ENCODE assay signal across 12 cellular contexts in the genomic region with DNA sequence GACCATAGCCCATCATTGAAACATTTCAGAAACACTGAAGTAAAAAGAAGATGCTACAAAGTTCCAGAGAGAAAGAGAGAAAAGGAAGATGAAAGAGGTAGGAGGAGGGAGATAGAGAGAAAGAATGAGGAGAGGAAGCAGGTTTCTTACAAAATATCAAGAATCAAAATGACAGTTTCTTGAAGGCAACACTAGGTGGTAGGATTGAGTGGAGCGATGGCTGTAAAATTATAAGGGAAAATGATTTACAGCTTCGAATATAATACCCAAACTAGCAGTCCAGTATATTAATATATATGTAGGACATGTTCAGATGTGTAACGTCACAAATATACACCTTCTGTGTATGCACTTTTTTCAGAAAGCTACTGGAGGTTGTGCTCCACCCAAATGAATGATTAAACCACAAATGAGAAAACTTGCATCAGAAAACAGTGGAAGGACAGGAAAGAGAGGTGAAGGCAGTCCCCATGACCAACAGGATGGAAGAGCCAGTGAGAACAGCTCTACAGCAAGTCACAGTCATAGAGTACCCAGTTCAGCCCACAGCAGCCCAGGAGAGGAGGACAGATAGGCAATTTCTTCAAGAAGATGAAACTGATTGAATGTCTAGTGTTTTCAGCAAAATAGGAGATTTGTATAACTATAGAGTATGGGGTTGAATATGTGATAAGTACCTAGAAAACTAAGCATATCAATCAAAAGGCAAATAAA.
DNase-seq lines count a peak whose midpoint lies in the region; ATAC-seq, FAIRE-seq and TF ChIP-seq lines count a peak whose summit lies in the region.
"Had no signal": no experiment of that assay in that cellular context is flagged by ENCODE, and none has a peak within 500 bp of the region (broad histone marks: within the 10 kb centered on the region; RNA-seq: fewer than 3 reads in every experiment).

No MANE protein-coding gene starts in this region.

- ATAC-seq in CD4-positive, alpha-beta T cell (ENCODE audit: poor library complexity) = no peak
- ATAC-seq in heart right ventricle = no peak
- ATAC-seq: HepG2 had no signal

- H3K4me1 ChIP-seq in OCI-LY7 (ENCODE audit: insufficient read depth, low read length, poor library complexity, severe bottlenecking) = peaks cover 6% of the 10 kb centered on the region
- peaks cover 7% of the 10 kb centered on the region for H3K4me1 ChIP-seq in endothelial cell of umbilical vein (ENCODE audit: control insufficient read depth, extremely low read depth, insufficient read depth, low read length)
- no peaks in the 10 kb centered on the region for H3K4me1 ChIP-seq in tibial nerve
- H3K4me1 ChIP-seq in heart right ventricle = peaks cover 0 to 11% (median 0%) of the 10 kb centered on the region in 9 donors
- H3K4me1 ChIP-seq in esophagus squamous epithelium = no peaks in the 10 kb centered on the region

- no peak overlapping the region for H3K9ac ChIP-seq in endothelial cell of umbilical vein (replicated peaks; ENCODE audit: extremely low read depth, insufficient read depth, low read length)

- DNase-seq in CD4-positive, alpha-beta T cell = no peak
- DNase-seq in OCI-LY7 (ENCODE audit: low spot score) (no peak), endothelial cell of umbilical vein (ENCODE audit: low read depth, low spot score) (peak; percentile 12), tibial nerve (ENCODE audit: low spot score in 2 of 2) (no peak), heart right ventricle (no peak), RKO (ENCODE audit: low spot score) (no peak), esophagus squamous epithelium (lab: John Stamatoyannopoulos, UW) (no peak)
- DNase-seq: cortex of kidney, glutamatergic neuron, NCI-H2227 treated with DMSO at 0.1 percent for 48 hours had no signal

- no peaks in the 10 kb centered on the region for H3K27me3 Mint-ChIP-seq in CD4-positive, alpha-beta T cell

- intact Hi-C loops in CD4-positive, alpha-beta T cell (cut with DNase I, micrococcal nuclease) = no loop called here
- intact Hi-C loops in OCI-LY7 (cut with micrococcal nuclease; ENCODE audit: unreplicated experiment) = no loop called here
- intact Hi-C loops in endothelial cell of umbilical vein (cut with micrococcal nuclease) = loop anchor here (1.0 kb wide), 1 partner anchor 235 kb away; no protein-coding TSS in a partner anchor
- intact Hi-C loops in heart right ventricle (cut with DNase I) = no loop called here
- intact Hi-C loops in esophagus squamous epithelium (cut with DNase I) = no loop called here

- CTCF ChIA-PET in CD4-positive, alpha-beta T cell (lab: Charles Lee) = no interaction called here
- CTCF ChIA-PET in OCI-LY7 (lab: Charles Lee; ENCODE audit: unreplicated experiment) = no interaction called here
- CTCF ChIA-PET in endothelial cell of umbilical vein (lab: Charles Lee) = interaction anchor here (1.3 kb wide), 1 partner anchor 235 kb away, joined by 6 read pairs; no protein-coding TSS in a partner anchor

- peak; percentile 24 for TF ChIP-seq CTCF in 22Rv1 (IDR thresholded peaks at IDR 0.05)
- TF ChIP-seq CTCF in CD4-positive, alpha-beta T cell (IDR thresholded peaks at IDR 0.05) = no peak
- peak; percentile 40 for TF ChIP-seq CTCF in OCI-LY7 (conservative IDR thresholded peaks at IDR 0.05; ENCODE audit: low read length)
- peak in 1 of 2 donors; percentile 6 for TF ChIP-seq CTCF in endothelial cell of umbilical vein (IDR thresholded peaks at IDR 0.05; ENCODE audit: extremely low read depth in 1 of 2, insufficient read depth in 1 of 2, low read depth in 1 of 2, low read length in 2 of 2)
- TF ChIP-seq CTCF in tibial nerve (IDR thresholded peaks at IDR 0.05) = no peak
- peak in 2 of 9 donors; percentile 6 to 11 for TF ChIP-seq CTCF in heart right ventricle (IDR thresholded peaks at IDR 0.05)
- TF ChIP-seq CTCF in esophagus squamous epithelium (IDR thresholded peaks at IDR 0.05) = no peak

- H3K27ac ChIP-seq in 22Rv1 = no peak overlapping the region
- H3K27ac ChIP-seq in CD4-positive, alpha-beta T cell (ENCODE audit: low read depth, low read length) = no peak overlapping the region
- no peak overlapping the region for H3K27ac ChIP-seq in OCI-LY7 (ENCODE audit: low read depth, low read length, poor library complexity, severe bottlenecking)
- H3K27ac ChIP-seq in endothelial cell of umbilical vein (ENCODE audit: insufficient read depth, low read depth, low read length) = no peak overlapping the region
- H3K27ac ChIP-seq in tibial nerve = no peak overlapping the region
- H3K27ac ChIP-seq in heart right ventricle = no peak overlapping the region
- no peak overlapping the region for H3K27ac ChIP-seq in esophagus squamous epithelium

- FAIRE-seq in endothelial cell of umbilical vein (lab: Jason Lieb, UNC) = peak; percentile 48
- FAIRE-seq: HepG2 had no signal

- H3K9me2 ChIP-seq in OCI-LY7 (ENCODE audit: insufficient read depth, low read length) = no peaks in the 10 kb centered on the region

- H3K36me3 Mint-ChIP-seq in CD4-positive, alpha-beta T cell (ENCODE audit: low read depth) = no peaks in the 10 kb centered on the region

- H2AFZ ChIP-seq in OCI-LY7 (ENCODE audit: low read length) (no peak overlapping the region), endothelial cell of umbilical vein (ENCODE audit: low read depth, low read length) (no peak overlapping the region)

- BruUV-seq in OCI-LY7 (replicated peaks; lab: Mats Ljungman, UMichigan) (no TSS peak), endothelial cell of umbilical vein (replicated peaks; lab: Mats Ljungman, UMichigan) (no TSS peak)

- no peaks in the 10 kb centered on the region for H3K27me3 ChIP-seq in CD4-positive, alpha-beta T cell (ENCODE audit: control insufficient read depth, insufficient read depth, low read length)
- no peaks in the 10 kb centered on the region for H3K27me3 ChIP-seq in endothelial cell of umbilical vein (ENCODE audit: control insufficient read depth in 2 of 2, insufficient read depth in 2 of 2, low read length in 2 of 2)
- no peaks in the 10 kb centered on the region for H3K27me3 ChIP-seq in tibial nerve
- no peaks in the 10 kb centered on the region for H3K27me3 ChIP-seq in heart right ventricle
- H3K27me3 ChIP-seq in esophagus squamous epithelium = no peaks in the 10 kb centered on the region

- H3K9me3 ChIP-seq in CD4-positive, alpha-beta T cell (ENCODE audit: control insufficient read depth, low read length) = no peaks in the 10 kb centered on the region
- H3K9me3 ChIP-seq in OCI-LY7 (ENCODE audit: low read length) (no peaks in the 10 kb centered on the region), endothelial cell of umbilical vein (replicated peaks; ENCODE audit: control insufficient read depth, insufficient read depth, low read length) (no peaks in the 10 kb centered on the region), tibial nerve (no peaks in the 10 kb centered on the region), heart right ventricle (no peaks in the 10 kb centered on the region), esophagus squamous epithelium (no peaks in the 10 kb centered on the region)

- H4K20me1 ChIP-seq in OCI-LY7 (ENCODE audit: insufficient read depth, low read length) (no peaks in the 10 kb centered on the region; the same call in 1 of the 2 replicates), endothelial cell of umbilical vein (replicated peaks; ENCODE audit: control insufficient read depth, extremely low read depth, insufficient read depth, low read length) (no peaks in the 10 kb centered on the region)

- H3K36me3 ChIP-seq in OCI-LY7 (ENCODE audit: insufficient read depth, low read length) = no peaks in the 10 kb centered on the region
- H3K36me3 ChIP-seq in endothelial cell of umbilical vein (ENCODE audit: control insufficient read depth in 2 of 2, extremely low read depth in 1 of 2, insufficient read depth in 2 of 2, low read length in 2 of 2) = no peaks in the 10 kb centered on the region
- no peaks in the 10 kb centered on the region for H3K36me3 ChIP-seq in tibial nerve
- H3K36me3 ChIP-seq in heart right ventricle = no peaks in the 10 kb centered on the region
- H3K36me3 ChIP-seq in esophagus squamous epithelium = no peaks in the 10 kb centered on the region

- H3K9me3 Mint-ChIP-seq in CD4-positive, alpha-beta T cell = no peaks in the 10 kb centered on the region

- H3K4me3 ChIP-seq in OCI-LY7 (ENCODE audit: low read depth, low read length, poor library complexity, severe bottlenecking) = no peak overlapping the region
- H3K4me3 ChIP-seq in endothelial cell of umbilical vein (replicated peaks in 1 of 3; ENCODE audit: insufficient read depth in 1 of 3, low read depth in 1 of 3, low read length in 3 of 3) = no peak overlapping the region
- no peak overlapping the region for H3K4me3 ChIP-seq in tibial nerve
- no peak overlapping the region for H3K4me3 ChIP-seq in heart right ventricle
- H3K4me3 ChIP-seq in esophagus squamous epithelium = no peak overlapping the region

- H3K79me2 ChIP-seq in OCI-LY7 (ENCODE audit: insufficient read depth, low read depth, low read length) (no peaks in the 10 kb centered on the region), endothelial cell of umbilical vein (ENCODE audit: control insufficient read depth, insufficient read depth, low read length) (no peaks in the 10 kb centered on the region)

- H3K4me2 ChIP-seq in OCI-LY7 (ENCODE audit: low read length) (no peak overlapping the region), endothelial cell of umbilical vein (ENCODE audit: insufficient read depth, low read length) (no peak overlapping the region)

- no peak for TF ChIP-seq EP300 in tibial nerve (IDR thresholded peaks at IDR 0.05)

- no peaks in the 10 kb centered on the region for H3K9me1 ChIP-seq in endothelial cell of umbilical vein (replicated peaks; ENCODE audit: control insufficient read depth, extremely low read depth, insufficient read depth, low read length)

- H3K4me3 Mint-ChIP-seq in CD4-positive, alpha-beta T cell = peak overlapping the region; percentile 42

- POLR2A ChIA-PET in CD4-positive, alpha-beta T cell (lab: Charles Lee) = no interaction called here
- POLR2A ChIA-PET in OCI-LY7 (lab: Charles Lee) (interaction anchor here (0.7 kb wide), 1 partner anchor 990 kb away, joined by 3 read pairs; no protein-coding TSS in a partner anchor), endothelial cell of umbilical vein (lab: Charles Lee) (no interaction called here)

- peaks cover 60% of the 10 kb centered on the region for H3K4me1 Mint-ChIP-seq in CD4-positive, alpha-beta T cell (ENCODE audit: low read depth)

- H3K27ac Mint-ChIP-seq in CD4-positive, alpha-beta T cell = peak overlapping the region; percentile 70

- WGBS in tibial nerve, 2 donors = 81 to 87% methylated on average over 3 of the region's 3 CpGs
- 83 to 89% methylated on average over 3 of the region's 3 CpGs for WGBS in heart right ventricle, 2 donors
- WGBS in esophagus squamous epithelium, 2 donors = 69 to 73% methylated on average over 3 of the region's 3 CpGs

- no peak for TF ChIP-seq POLR2A in endothelial cell of umbilical vein (IDR thresholded peaks at IDR 0.05; ENCODE audit: low read depth, low read length)
- no peak for TF ChIP-seq POLR2A in tibial nerve (IDR thresholded peaks at IDR 0.05)
- TF ChIP-seq POLR2A in esophagus squamous epithelium (IDR thresholded peaks at IDR 0.05) = no peak

- dilution Hi-C loops in endothelial cell of umbilical vein (cut with MboI; ENCODE audit: extremely low pct_ligation_motif_present, low sequenced_read_pairs) = no loop called here

TF ChIP-seq in endothelial cell of umbilical vein, 7 proteins besides CTCF, POLR2A, EP300 and RAD21 (continues in another document):
- no peak for TF ChIP-seq FOS (IDR thresholded peaks at IDR 0.05; ENCODE audit: borderline replicate concordance, insufficient read depth, low read length)
- TF ChIP-seq JUN (IDR thresholded peaks at IDR 0.05; ENCODE audit: borderline replicate concordance, insufficient read depth, insufficient read length, low read depth) = no peak

Comparison
In these comparisons a context has a peak if more than half of its experiments do, and no peak if none do; other contexts are left out.
1. CTCF ChIP-seq: peak in 22Rv1 (single experiment) and OCI-LY7 (single experiment); none in CD4-positive, alpha-beta T cell (single experiment), tibial nerve (0 of 5) and esophagus squamous epithelium (0 of 6).